In the genomic region with DNA sequence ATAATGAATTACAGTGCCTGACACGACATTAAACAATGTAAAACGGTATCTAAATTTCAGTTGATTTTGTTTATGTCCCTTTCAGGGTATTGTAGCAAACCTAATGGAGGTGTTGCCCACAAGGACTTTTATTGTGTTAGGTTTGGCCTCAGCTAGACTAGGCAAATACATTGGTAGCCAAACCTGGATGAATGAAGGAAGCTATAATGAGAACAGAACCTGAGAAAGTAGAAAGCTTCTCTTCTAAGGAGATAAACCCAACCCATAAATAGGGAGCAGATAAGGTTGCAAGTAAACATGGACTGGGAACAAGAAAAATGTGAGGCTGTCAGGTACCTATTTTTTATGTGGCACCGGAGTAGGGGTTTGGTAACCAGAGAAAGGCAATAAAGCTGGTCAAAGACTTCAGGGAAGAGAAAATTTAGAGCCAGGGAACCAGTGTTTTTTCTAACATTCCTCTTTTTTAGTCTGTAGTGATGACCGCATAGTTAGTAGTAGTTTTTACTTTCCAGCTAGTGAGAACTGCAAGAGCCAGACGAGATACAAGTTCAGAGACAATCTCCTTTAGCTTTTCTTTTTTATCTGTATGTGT, we compare ENCODE assay signal across 23 cellular contexts.
"Had no signal": no experiment of that assay in that cellular context is flagged by ENCODE, and none has a peak within 500 bp of the region (broad histone marks: within the 10 kb centered on the region; RNA-seq: fewer than 3 reads in every experiment).

No MANE protein-coding gene starts in this region.

- H3K27ac ChIP-seq: ascending aorta, body of pancreas, KMS-11 had no signal

- H3K4me3 Mint-ChIP-seq: activated CD4-positive, alpha-beta T cell treated with anti-CD3 and anti-CD28 coated beads for 36 hours; activated CD8-positive, alpha-beta T cell treated with anti-CD3 and anti-CD28 coated beads, Interleukin-2, amount 10 ng/mL, durations not matched to agents 7 days and 5 days; activated naive CD8-positive, alpha-beta T cell treated with anti-CD3 and anti-CD28 coated beads, Interleukin-2, amount 50 U/mL, for 24 hours; central memory CD8-positive, alpha-beta T cell had no signal

- DNase-seq: activated CD4-positive, alpha-beta T cell treated with anti-CD3 and anti-CD28 coated beads for 36 hours; activated CD8-positive, alpha-beta memory T cell treated with anti-CD3 and anti-CD28 coated beads, Interleukin-2, amount 50 U/mL, for 48 hours; activated CD8-positive, alpha-beta T cell treated with anti-CD3 and anti-CD28 coated beads, Interleukin-2, amount 10 ng/mL, durations not matched to agents 7 days and 5 days; activated naive CD4-positive, alpha-beta T cell treated with anti-CD3 and anti-CD28 coated beads, Interleukin-2, amount 50 U/mL, for 16 hours; activated naive CD8-positive, alpha-beta T cell treated with anti-CD3 and anti-CD28 coated beads, Interleukin-2, amount 50 U/mL, for 24 hours; activated T-cell treated with anti-CD3 and anti-CD28 coated beads, Interleukin-2, amount 50 U/mL, for 1 hour; amniotic stem cell; body of pancreas; MG63; MV-4-11; NCI-H1105 treated with DMSO at 0.1 percent for 48 hours; NCI-H146; NCI-H187 treated with DMSO at 0.1 percent for 48 hours; NCI-H2081 treated with DMSO at 0.1 percent for 48 hours; NCI-H446; NCI-H524; PC-3; SHP77 treated with DMSO at 0.1 percent for 48 hours; T-helper 2 cell; T1000 had no signal

- H3K36me3 ChIP-seq: MG63 had no signal

- H3K9me3 ChIP-seq: ascending aorta, body of pancreas, MG63 had no signal

- H3K4me3 ChIP-seq: ascending aorta, body of pancreas, MG63 had no signal

- H3K4me1 ChIP-seq: ascending aorta had no signal

- H3K27me3 Mint-ChIP-seq: activated CD4-positive, alpha-beta T cell treated with anti-CD3 and anti-CD28 coated beads for 36 hours; activated naive CD8-positive, alpha-beta T cell treated with anti-CD3 and anti-CD28 coated beads, Interleukin-2, amount 50 U/mL, for 24 hours; central memory CD8-positive, alpha-beta T cell had no signal

- H3K27ac Mint-ChIP-seq: activated CD4-positive, alpha-beta T cell treated with anti-CD3 and anti-CD28 coated beads for 36 hours; activated CD8-positive, alpha-beta T cell treated with anti-CD3 and anti-CD28 coated beads, Interleukin-2, amount 10 ng/mL, durations not matched to agents 7 days and 5 days; activated naive CD8-positive, alpha-beta T cell treated with anti-CD3 and anti-CD28 coated beads, Interleukin-2, amount 50 U/mL, for 24 hours had no signal

- H3K9me3 Mint-ChIP-seq: activated naive CD8-positive, alpha-beta T cell treated with anti-CD3 and anti-CD28 coated beads, Interleukin-2, amount 50 U/mL, for 24 hours; central memory CD8-positive, alpha-beta T cell had no signal

- ATAC-seq: activated CD4-positive, alpha-beta T cell treated with anti-CD3 and anti-CD28 coated beads for 36 hours; activated CD8-positive, alpha-beta T cell treated with anti-CD3 and anti-CD28 coated beads, Interleukin-2, amount 10 ng/mL, durations not matched to agents 7 days and 5 days; activated naive CD8-positive, alpha-beta T cell treated with anti-CD3 and anti-CD28 coated beads, Interleukin-2, amount 50 U/mL, for 24 hours; body of pancreas; PC-3 had no signal
